1 cellular context compared by ENCODE assay signal in genomic region chr4:55949480-55949802, GRCh38.
TF ChIP-seq lines count a peak whose summit lies in the region.

No MANE protein-coding gene starts in this region.

TF ChIP-seq in HEK293T, 16 proteins besides CTCF, POLR2A, EP300 and RAD21 (continued from another document):
- TF ChIP-seq PKNOX1 (IDR thresholded peaks at IDR 0.05) (no peak), ARNT (IDR thresholded peaks at IDR 0.05) (no peak), NFRKB (IDR thresholded peaks at IDR 0.05) (no peak), SP1 (IDR thresholded peaks at IDR 0.05) (no peak), LEF1 (IDR thresholded peaks at IDR 0.05; ENCODE audit: borderline replicate concordance) (no peak), BHLHE40 (IDR thresholded peaks at IDR 0.05; ENCODE audit: borderline replicate concordance) (no peak)
TF ChIP-seq in HEK293T: peak in this region for 0.
